ENCODE assay signal across 30 cellular contexts in genomic region chr6:101921829-101922450, GRCh38.
"Had no signal": no experiment of that assay in that cellular context is flagged by ENCODE, and none has a peak within 500 bp of the region (broad histone marks: within the 10 kb centered on the region; RNA-seq: fewer than 3 reads in every experiment).

No MANE protein-coding gene starts in this region.

- H3K4me3 ChIP-seq: pancreas, psoas muscle, skin epidermis, smooth muscle cell, spleen, suprapubic skin, testis, tibial artery, transverse colon, upper lobe of right lung, uterus had no signal

- H3K27ac Mint-ChIP-seq: naive thymus-derived CD8-positive, alpha-beta T cell; natural killer cell treated with Interleukin-12 subunit alpha and Interleukin-12 subunit beta and Interleukin-15 and Interleukin-18, amount 100 ng/mL, for 72 hours; stimulated activated memory B cell treated with anti-CD40 and anti-IgM and Interleukin-4, amounts not matched to agents 10 μg/mL and 1 μg/mL and 100 μg/mL, for 72 hours; stimulated activated naive CD8-positive, alpha-beta T cell treated with anti-CD3 and anti-CD28 coated beads, Interleukin-15, amount 100 ng/mL, for 72 hours; type B pancreatic cell had no signal

- H3K4me2 ChIP-seq: smooth muscle cell had no signal

- H3K36me3 ChIP-seq: neutrophil, pancreas, spleen, suprapubic skin, tibial artery, transverse colon, upper lobe of right lung, uterus had no signal

- H3K9me3 ChIP-seq: neutrophil, pancreas, psoas muscle, spleen, suprapubic skin, testis, tibial artery, transverse colon, upper lobe of right lung, uterus had no signal

- H3K27me3 Mint-ChIP-seq: naive thymus-derived CD8-positive, alpha-beta T cell; natural killer cell treated with Interleukin-12 subunit alpha and Interleukin-12 subunit beta and Interleukin-15 and Interleukin-18, amount 100 ng/mL, for 72 hours; stimulated activated memory B cell treated with anti-CD40 and anti-IgM and Interleukin-4, amounts not matched to agents 10 μg/mL and 1 μg/mL and 100 μg/mL, for 72 hours; stimulated activated naive CD8-positive, alpha-beta T cell treated with anti-CD3 and anti-CD28 coated beads, Interleukin-15, amount 100 ng/mL, for 72 hours; type B pancreatic cell had no signal

- H3K9me3 Mint-ChIP-seq: nephron progenitor cell; neural crest cell; stimulated activated memory B cell treated with anti-CD40 and anti-IgM and Interleukin-4, amounts not matched to agents 10 μg/mL and 1 μg/mL and 100 μg/mL, for 72 hours; stimulated activated naive CD8-positive, alpha-beta T cell treated with anti-CD3 and anti-CD28 coated beads, Interleukin-15, amount 100 ng/mL, for 72 hours; type B pancreatic cell had no signal

- H3K4me3 Mint-ChIP-seq: naive thymus-derived CD8-positive, alpha-beta T cell; natural killer cell treated with Interleukin-12 subunit alpha and Interleukin-12 subunit beta and Interleukin-15 and Interleukin-18, amount 100 ng/mL, for 72 hours; nephron progenitor cell; neural crest cell; stimulated activated memory B cell treated with anti-CD40 and anti-IgM and Interleukin-4, amounts not matched to agents 10 μg/mL and 1 μg/mL and 100 μg/mL, for 72 hours; stimulated activated naive CD8-positive, alpha-beta T cell treated with anti-CD3 and anti-CD28 coated beads, Interleukin-15, amount 100 ng/mL, for 72 hours; type B pancreatic cell had no signal

- H3K27ac ChIP-seq: neutrophil, pancreas, psoas muscle, skin epidermis, spleen, suprapubic skin, testis, tibial artery, transverse colon, upper lobe of right lung, uterus had no signal

- H3K4me1 ChIP-seq: pancreas, psoas muscle, spleen, suprapubic skin, testis, tibial artery, transverse colon, upper lobe of right lung, uterus had no signal

- H3K27me3 ChIP-seq: neutrophil, pancreas, spleen, suprapubic skin, testis, tibial artery, transverse colon, upper lobe of right lung, uterus had no signal

- FAIRE-seq: pancreas had no signal

- H3K36me3 Mint-ChIP-seq: naive thymus-derived CD8-positive, alpha-beta T cell; natural killer cell treated with Interleukin-12 subunit alpha and Interleukin-12 subunit beta and Interleukin-15 and Interleukin-18, amount 100 ng/mL, for 72 hours; stimulated activated memory B cell treated with anti-CD40 and anti-IgM and Interleukin-4, amounts not matched to agents 10 μg/mL and 1 μg/mL and 100 μg/mL, for 72 hours; type B pancreatic cell had no signal

- DNase-seq: naive thymus-derived CD8-positive, alpha-beta T cell; nephron progenitor cell; nucleus accumbens; pancreas; psoas muscle; right cardiac atrium; spleen; stimulated activated CD4-positive, alpha-beta T cell treated with anti-CD3 and anti-CD28 coated beads, Interleukin-12 subunit alpha, Interleukin-12 subunit beta, amount 100 ng/mL, for 4 hours; stimulated activated CD4-positive, alpha-beta T cell treated with anti-CD3 and anti-CD28 coated beads, Interleukin-1b, Interleukin-23, amount 100 ng/mL, for 48 hours; stimulated activated CD4-positive, alpha-beta T cell treated with anti-CD3 and anti-CD28 coated beads, Interleukin-4, amount 100 ng/mL, for 1 hour; stimulated activated CD4-positive, alpha-beta T cell treated with anti-CD3 and anti-CD28 coated beads, Interleukin-4, amount 100 ng/mL, for 4 hours; stimulated activated CD8-positive, alpha-beta memory T cell treated with anti-CD3 and anti-CD28 coated beads, Interleukin-4, amount 100 ng/mL, for 48 hours; stimulated activated naive CD4-positive, alpha-beta T cell; stimulated activated naive CD8-positive, alpha-beta T cell treated with anti-CD3 and anti-CD28 coated beads, Interleukin-15, amount 100 ng/mL, for 72 hours; stimulated activated naive CD8-positive, alpha-beta T cell treated with anti-CD3 and anti-CD28 coated beads, Interleukin-15, Interleukin-2, amounts not matched to agents 100 U/mL and 50 U/mL, for 24 hours; substantia nigra; testis; tibial artery; transverse colon; upper lobe of right lung; uterus had no signal

- ATAC-seq: naive thymus-derived CD8-positive, alpha-beta T cell; natural killer cell treated with Interleukin-12 subunit alpha and Interleukin-12 subunit beta and Interleukin-15 and Interleukin-18, amount 100 ng/mL, for 72 hours; pancreas; psoas muscle; right cardiac atrium; sciatic nerve; stimulated activated memory B cell treated with anti-CD40 and anti-IgM and Interleukin-4, amounts not matched to agents 10 μg/mL and 1 μg/mL and 100 μg/mL, for 72 hours; stimulated activated naive CD8-positive, alpha-beta T cell treated with anti-CD3 and anti-CD28 coated beads, Interleukin-15, amount 100 ng/mL, for 72 hours; stimulated activated naive CD8-positive, alpha-beta T cell treated with anti-CD3 and anti-CD28 coated beads, Interleukin-15, Interleukin-2, amounts not matched to agents 100 U/mL and 50 U/mL, for 24 hours; upper lobe of right lung had no signal

- H3K4me1 Mint-ChIP-seq: naive thymus-derived CD8-positive, alpha-beta T cell; nephron progenitor cell; neural crest cell; stimulated activated memory B cell treated with anti-CD40 and anti-IgM and Interleukin-4, amounts not matched to agents 10 μg/mL and 1 μg/mL and 100 μg/mL, for 72 hours; stimulated activated naive CD8-positive, alpha-beta T cell treated with anti-CD3 and anti-CD28 coated beads, Interleukin-15, amount 100 ng/mL, for 72 hours had no signal
